ENCODE assay signal across 17 cellular contexts in the genomic region with DNA sequence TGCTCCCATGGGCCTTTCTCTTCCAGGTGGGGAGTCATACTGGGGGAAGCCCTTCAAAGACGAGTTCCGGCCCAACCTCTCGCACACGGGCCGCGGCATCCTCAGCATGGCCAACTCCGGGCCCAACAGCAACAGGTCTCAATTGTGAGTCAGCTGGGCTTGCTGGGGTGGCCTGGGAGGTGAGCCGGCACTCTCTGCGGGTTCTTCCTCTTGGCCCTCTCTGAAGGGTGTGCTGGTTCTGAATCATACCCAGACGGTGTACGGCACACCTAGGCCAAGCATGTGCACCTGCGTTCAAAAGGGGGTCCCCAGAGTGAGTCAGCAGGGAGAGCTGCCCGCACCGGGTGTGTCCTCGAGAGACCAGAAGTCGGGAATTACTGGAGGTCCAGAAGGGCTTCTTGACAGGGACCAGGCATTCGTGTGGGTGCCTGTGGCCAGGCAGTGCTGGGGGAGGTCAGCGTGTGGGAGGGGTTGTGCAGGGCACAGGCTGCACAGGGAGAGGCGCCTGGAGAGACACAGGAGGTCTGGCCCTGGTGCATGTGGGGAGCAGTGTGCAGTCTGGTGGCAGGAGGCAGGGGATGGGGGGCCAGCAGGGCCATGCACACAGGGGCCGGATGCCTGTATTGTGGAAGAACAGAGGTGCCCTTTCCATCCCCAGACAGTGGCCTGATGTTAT. TPM values are rescaled to one million over a fixed set of nuclear protein-coding genes. Genes with fewer than 3 reads are reported as not detected.
A peak's percentile ranks its signal among the peaks of the same experiment; 100 is the strongest.
DNase-seq lines count a peak whose midpoint lies in the region; ATAC-seq and TF ChIP-seq lines count a peak whose summit lies in the region.
"Had no signal": no experiment of that assay in that cellular context is flagged by ENCODE, and none has a peak within 500 bp of the region (broad histone marks: within the 10 kb centered on the region; RNA-seq: fewer than 3 reads in every experiment).

No MANE protein-coding gene starts in this region.

- no peak for TF ChIP-seq CTCF in endothelial cell (IDR thresholded peaks at IDR 0.05; ENCODE audit: unreplicated experiment)

- peaks cover 11% of the 10 kb centered on the region for H3K4me1 Mint-ChIP-seq in activated naive CD4-positive, alpha-beta T cell treated with anti-CD3 and anti-CD28 coated beads, Interleukin-2, amount 50 U/mL, for 24 hours
- H3K4me1 Mint-ChIP-seq in endothelial cell (ENCODE audit: unreplicated experiment) = no peaks in the 10 kb centered on the region
- H3K4me1 Mint-ChIP-seq: H9 had no signal

- no peaks in the 10 kb centered on the region for H3K27me3 Mint-ChIP-seq in activated naive CD4-positive, alpha-beta T cell treated with anti-CD3 and anti-CD28 coated beads, Interleukin-2, amount 50 U/mL, for 24 hours
- peaks cover 8% of the 10 kb centered on the region for H3K27me3 Mint-ChIP-seq in endothelial cell (ENCODE audit: unreplicated experiment)
- H3K27me3 Mint-ChIP-seq: T-helper 17 cell had no signal

- ATAC-seq in HG02798 (IDR thresholded peaks at IDR 0.05; ENCODE audit: poor library complexity, unreplicated experiment) (peak; percentile 27), GM18868 (IDR thresholded peaks at IDR 0.05; ENCODE audit: unreplicated experiment) (no peak)
- ATAC-seq: T-helper 17 cell had no signal

- H3K27ac Mint-ChIP-seq in activated naive CD4-positive, alpha-beta T cell treated with anti-CD3 and anti-CD28 coated beads, Interleukin-2, amount 50 U/mL, for 24 hours = peak overlapping the region; percentile 17
- no peak overlapping the region for H3K27ac Mint-ChIP-seq in endothelial cell (ENCODE audit: unreplicated experiment)
- H3K27ac Mint-ChIP-seq: H9 had no signal

- DNase-seq in activated naive CD4-positive, alpha-beta T cell treated with Interleukin-2 at 50 U/mL for 16 hours = no peak
- DNase-seq in endothelial cell (ENCODE audit: low spot score) = no peak
- peak; percentile 77 for DNase-seq in posterior vena cava (ENCODE audit: low spot score)
- DNase-seq in mucosa of gallbladder (ENCODE audit: low spot score) = no peak
- no peak for DNase-seq in NCI-H1930 (lab: John Stamatoyannopoulos, UW)
- DNase-seq: activated effector memory CD4-positive, alpha-beta T cell treated with anti-CD3 and anti-CD28 coated beads, Interleukin-2, amount 50 U/mL, for 16 hours; DND-41; H9; MV-4-11; NCI-H524 treated with DMSO at 0.1 percent for 48 hours; SJCRH30; T-helper 17 cell; WERI-Rb-1 had no signal

- intact Hi-C loops in posterior vena cava (cut with DNase I) = no loop called here

- peaks cover 6% of the 10 kb centered on the region for H3K36me3 Mint-ChIP-seq in activated naive CD4-positive, alpha-beta T cell treated with anti-CD3 and anti-CD28 coated beads, Interleukin-2, amount 50 U/mL, for 24 hours
- H3K36me3 Mint-ChIP-seq in endothelial cell (ENCODE audit: low read depth, unreplicated experiment) = peaks cover 22% of the 10 kb centered on the region

- H3K9me3 Mint-ChIP-seq in activated naive CD4-positive, alpha-beta T cell treated with anti-CD3 and anti-CD28 coated beads, Interleukin-2, amount 50 U/mL, for 24 hours = no peaks in the 10 kb centered on the region
- H3K9me3 Mint-ChIP-seq in endothelial cell (ENCODE audit: unreplicated experiment) = no peaks in the 10 kb centered on the region
- H3K9me3 Mint-ChIP-seq: H9 had no signal

- H3K4me3 Mint-ChIP-seq in activated naive CD4-positive, alpha-beta T cell treated with anti-CD3 and anti-CD28 coated beads, Interleukin-2, amount 50 U/mL, for 24 hours = no peak overlapping the region
- peak overlapping the region; percentile 63 for H3K4me3 Mint-ChIP-seq in endothelial cell (ENCODE audit: unreplicated experiment)
- H3K4me3 Mint-ChIP-seq: H9, T-helper 17 cell had no signal

RNA-seq across cellular contexts. Expression of a gene that starts 23.0 kb away (rescaled TPM):
- total RNA-seq in endothelial cell (ENCODE audit: unreplicated experiment) (31.9 TPM), posterior vena cava (10 to 100 TPM; 28.9 to 29.5 TPM), mucosa of gallbladder (46.6 TPM)

RNA-seq across cellular contexts. Expression of a gene that starts 46.7 kb away (rescaled TPM):
- total RNA-seq in endothelial cell (ENCODE audit: unreplicated experiment) = 32.4 TPM
- total RNA-seq in posterior vena cava = 10 to 100 TPM; 27.8 to 33.1 TPM
- total RNA-seq in mucosa of gallbladder = 61.4 TPM

RNA-seq across cellular contexts. Expression of a gene that starts 46.8 kb away (rescaled TPM):
- total RNA-seq in endothelial cell (ENCODE audit: unreplicated experiment) (11.5 TPM), posterior vena cava (1 to 10 TPM; 1.2 to 1.8 TPM), mucosa of gallbladder (10.0 TPM)

RNA-seq across cellular contexts. Expression of a gene that starts 56.3 kb away (rescaled TPM):
- total RNA-seq in endothelial cell (ENCODE audit: unreplicated experiment) (0.36 TPM), posterior vena cava (under 1 TPM; 0.23 to 0.38 TPM), mucosa of gallbladder (0.37 TPM)
- total RNA-seq: frontal cortex had no signal

RNA-seq across cellular contexts. Expression of a gene that starts 59.0 kb away (rescaled TPM):
- total RNA-seq in endothelial cell (ENCODE audit: unreplicated experiment) (11.2 TPM), posterior vena cava (1 to 10 TPM; 7.1 to 8.5 TPM), mucosa of gallbladder (27.4 TPM)
